8 cellular contexts compared by ENCODE assay signal in the genomic region with DNA sequence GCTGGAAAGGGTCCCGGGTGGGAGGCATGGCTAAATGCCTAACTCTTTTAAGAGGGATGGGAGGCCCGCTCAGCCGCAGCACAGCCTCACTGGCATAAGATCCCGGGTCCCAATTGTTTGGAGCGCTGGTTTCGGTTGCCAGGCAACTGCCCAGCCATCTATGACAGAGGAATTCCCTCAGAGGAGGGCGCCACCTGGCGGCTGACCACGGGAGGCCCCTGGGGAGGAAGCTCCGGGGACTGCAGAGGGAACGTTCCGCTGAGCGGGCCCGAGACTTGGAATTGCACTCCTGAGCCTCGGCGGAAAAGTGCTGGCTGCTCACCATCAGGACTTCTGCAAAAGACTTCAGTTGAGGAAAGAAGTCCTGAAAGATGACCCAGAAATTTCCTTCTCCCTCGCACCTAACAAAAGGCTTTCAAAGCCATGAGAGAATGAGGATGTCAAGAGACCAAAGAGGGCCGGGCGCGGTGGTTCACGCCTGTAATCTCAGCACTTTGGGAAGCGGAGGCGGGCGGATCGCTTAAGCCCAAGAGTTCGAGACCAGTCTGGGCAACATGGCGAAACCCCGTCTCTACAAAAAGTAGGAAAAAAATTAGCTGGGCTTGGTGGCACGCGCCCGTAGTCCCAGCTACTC. TPM values are rescaled to one million over a fixed set of nuclear protein-coding genes. Genes with fewer than 3 reads are reported as not detected.
DNase-seq lines count a peak whose midpoint lies in the region; ATAC-seq lines count a peak whose summit lies in the region.

No MANE protein-coding gene starts in this region.

- H3K36me3 ChIP-seq in urinary bladder (ENCODE audit: insufficient read depth): no peaks in the 10 kb centered on the region

- intact Hi-C loops in right cardiac atrium (cut with DNase I): loop anchor here in 1 of 4 donors (10.0 kb wide), 1 partner anchor 78 kb away; no protein-coding TSS in a partner anchor

- H3K27ac ChIP-seq in right cardiac atrium (ENCODE audit: low read length) (no peak overlapping the region), urinary bladder (ENCODE audit: low read depth) (no peak overlapping the region)

- DNase-seq in GF-D8 (lab: John Stamatoyannopoulos, UW) (peak; percentile 48), NCI-H1436 (lab: John Stamatoyannopoulos, UW) (peak; percentile 93), T-helper 2 cell (peak; percentile 78 to 85 (median 83)), amygdala (lab: John Stamatoyannopoulos, UW) (peak in 55 of 56 donors; percentile 62 to 97 (median 83)), right cardiac atrium (peak; percentile 95 to 98 (median 98)), putamen (ENCODE audit: low spot score) (peak; percentile 93)

- ATAC-seq in HG02588 (IDR thresholded peaks at IDR 0.05; ENCODE audit: unreplicated experiment) (peak; percentile 66), right cardiac atrium (peak; percentile 95 to 98)

- H3K4me1 ChIP-seq in right cardiac atrium (ENCODE audit: control insufficient read depth, insufficient read depth, low read length) (peaks cover 3% of the 10 kb centered on the region), urinary bladder (ENCODE audit: insufficient read depth) (peaks cover 2% of the 10 kb centered on the region)

- H3K4me3 ChIP-seq in right cardiac atrium (ENCODE audit: low read length) (peak overlapping the region; percentile 31), urinary bladder (ENCODE audit: low read depth, low read length) (peak overlapping the region; percentile 8)

- 4% methylated on average over 31 of the region's 31 CpGs for WGBS in right cardiac atrium
- 7% methylated on average over 31 of the region's 31 CpGs for WGBS in urinary bladder

- no peaks in the 10 kb centered on the region for H3K9me3 ChIP-seq in right cardiac atrium (ENCODE audit: control insufficient read depth, low read length)

- no peaks in the 10 kb centered on the region for H3K27me3 ChIP-seq in right cardiac atrium (ENCODE audit: control insufficient read depth, insufficient read depth)

RNA-seq across cellular contexts. Expression of a gene that starts 1.1 kb away (rescaled TPM):
- total RNA-seq in right cardiac atrium (under 1 TPM; 0.28 to 0.51 (median 0.30) TPM), urinary bladder (0.74 TPM)
- polyA plus RNA-seq in right cardiac atrium (0.18 TPM), urinary bladder (0.13 TPM)

RNA-seq across cellular contexts. Expression of a gene that starts 22.2 kb away (rescaled TPM):
- total RNA-seq in right cardiac atrium (10 to 100 TPM; 38.2 to 60.6 (median 48.5) TPM), urinary bladder (43.1 TPM)
- polyA plus RNA-seq in right cardiac atrium (17.1 TPM), urinary bladder (32.8 TPM)

RNA-seq across cellular contexts. Expression of a gene that starts 37.0 kb away (rescaled TPM):
- 10 to 100 TPM; 59.2 to 67.3 (median 64.5) TPM for total RNA-seq in right cardiac atrium
- 56.7 TPM for polyA plus RNA-seq in right cardiac atrium
- total RNA-seq in urinary bladder: 55.9 TPM
- polyA plus RNA-seq in urinary bladder: 31.3 TPM

Comparison
In these comparisons a context has a peak if more than half of its experiments do, and no peak if none do; other contexts are left out.
1. DNase-seq: peak in every context shown above with its lines; median percentile 98 in right cardiac atrium; 93 in NCI-H1436; 93 in putamen; 83 in T-helper 2 cell; 83 in amygdala; 48 in GF-D8.